8 cellular contexts compared by ENCODE assay signal in genomic region chr11:63813035-63813562, GRCh38. TPM values are rescaled to one million over a fixed set of nuclear protein-coding genes. Genes with fewer than 3 reads are reported as not detected.
DNase-seq lines count a peak whose midpoint lies in the region; ATAC-seq, FAIRE-seq and TF ChIP-seq lines count a peak whose summit lies in the region.

SPINDOC (plus strand) TSS chr11:63813456; CDS start chr11:63813687, 231 bp downstream.

- H3K4me3 ChIP-seq in GM23338, result peak within 1 kb of the TSS; percentile 83
- H3K4me3 ChIP-seq in neuron (ENCODE audit: low read length), result peak within 1 kb of the TSS; percentile 99
- peak within 1 kb of the TSS; percentile 78 to 96 (median 94) for H3K4me3 ChIP-seq in subcutaneous abdominal adipose tissue (ENCODE audit: low read depth in 1 of 5, low read length in 5 of 5)

- peak within 1 kb of the TSS; percentile 93 for H3K4me3 Mint-ChIP-seq in GM23338

- H3K79me2 ChIP-seq in GM23338 (replicated peaks; ENCODE audit: insufficient read depth), result peaks cover 48% of the 10 kb centered on the region

- H3K9ac ChIP-seq in subcutaneous abdominal adipose tissue (ENCODE audit: low read length in 5 of 5), result peak within 1 kb of the TSS; percentile 35 to 93 (median 89)

- in situ Hi-C loops in SK-MEL-5 (cut with HindIII; ENCODE audit: low pct_unique_long_range_greater_than_20kb, low sequenced_read_pairs), result no loop called here

- peak; percentile 63 for ATAC-seq in GM23338

- no peak for FAIRE-seq in frontal cortex (lab: Jason Lieb, UNC)

- peaks cover 11% of the 10 kb centered on the region for H3K27me3 Mint-ChIP-seq in GM23338 (ENCODE audit: insufficient read depth, low read depth, poor library complexity)

- H3K4me2 ChIP-seq in GM23338, result peak within 1 kb of the TSS; percentile 96

- peaks cover 37% of the 10 kb centered on the region for H3K36me3 Mint-ChIP-seq in GM23338 (ENCODE audit: low read depth)

- H2AFZ ChIP-seq in GM23338 (peak within 1 kb of the TSS; percentile 89), neuron (ENCODE audit: low read depth, low read length) (peak within 1 kb of the TSS; percentile 99)

- TF ChIP-seq CTCF in GM23338 (conservative IDR thresholded peaks at IDR 0.05; ENCODE audit: low read depth in 2 of 2), result no peak

- H3K27ac Mint-ChIP-seq in GM23338, result no peak within 1 kb of the TSS

- peaks cover 10% of the 10 kb centered on the region for H3F3A ChIP-seq in GM23338 (replicated peaks; ENCODE audit: low read depth)

- no peaks in the 10 kb centered on the region for H3K9me3 Mint-ChIP-seq in GM23338

- DNase-seq in ELF-1 (ENCODE audit: low read depth, low spot score), result peak; percentile 59
- DNase-seq in GM23338 (ENCODE audit: low spot score), result peak; percentile 82
- peak; percentile 63 for DNase-seq in LHCN-M2 (ENCODE audit: low read depth)
- DNase-seq in SK-MEL-5 (ENCODE audit: low read depth, low spot score), result peak; percentile 54
- peak; percentile 75 for DNase-seq in activated naive CD4-positive, alpha-beta T cell treated with Interleukin-2 at 50 U/mL for 16 hours
- peak; percentile 97 to 98 for DNase-seq in frontal cortex (ENCODE audit: low spot score in 2 of 2)

- H3K4me1 Mint-ChIP-seq in GM23338, result peaks cover 36% of the 10 kb centered on the region

- H3K9me3 ChIP-seq in neuron (ENCODE audit: low read length) (no peaks in the 10 kb centered on the region), subcutaneous abdominal adipose tissue (ENCODE audit: control insufficient read depth in 5 of 5, low read length in 5 of 5) (no peaks in the 10 kb centered on the region)

- peaks cover 37% of the 10 kb centered on the region for H4K20me1 ChIP-seq in GM23338 (replicated peaks; ENCODE audit: insufficient read depth)

- H3K9me2 ChIP-seq in GM23338 (ENCODE audit: insufficient read depth), result no peaks in the 10 kb centered on the region

- H3K4me1 ChIP-seq in GM23338 (ENCODE audit: insufficient read depth) (peaks cover 30% of the 10 kb centered on the region), neuron (ENCODE audit: insufficient read depth, low read length) (peaks cover 24% of the 10 kb centered on the region), subcutaneous abdominal adipose tissue (ENCODE audit: control insufficient read depth in 5 of 5, insufficient read depth in 5 of 5, low read length in 5 of 5) (peaks cover 0 to 26% (median 24%) of the 10 kb centered on the region in 5 donors)

- H3K36me3 ChIP-seq in GM23338 (ENCODE audit: insufficient read depth) (peaks cover 13% of the 10 kb centered on the region), neuron (ENCODE audit: insufficient read depth, low read length) (peaks cover 19% of the 10 kb centered on the region), subcutaneous abdominal adipose tissue (ENCODE audit: control insufficient read depth in 5 of 5, insufficient read depth in 5 of 5, low read length in 5 of 5) (peaks cover 0 to 15% (median 10%) of the 10 kb centered on the region in 5 donors)

- peaks cover 7% of the 10 kb centered on the region for H3K27me3 ChIP-seq in GM23338 (ENCODE audit: insufficient read depth)
- no peaks in the 10 kb centered on the region for H3K27me3 ChIP-seq in neuron (ENCODE audit: insufficient read depth, low read length)
- no peaks in the 10 kb centered on the region for H3K27me3 ChIP-seq in subcutaneous abdominal adipose tissue (ENCODE audit: control insufficient read depth in 5 of 5, insufficient read depth in 4 of 5, low read length in 5 of 5)

- H3K27ac ChIP-seq in GM23338 (ENCODE audit: low read depth), result peak within 1 kb of the TSS; percentile 86
- no peak within 1 kb of the TSS for H3K27ac ChIP-seq in subcutaneous abdominal adipose tissue (ENCODE audit: low read depth, low read length)

TF ChIP-seq in GM23338, 12 proteins besides CTCF, POLR2A, EP300 and RAD21:
- TF ChIP-seq NANOG (IDR thresholded peaks at IDR 0.05; ENCODE audit: borderline replicate concordance) (no peak), POLR2AphosphoS5 (IDR thresholded peaks at IDR 0.05; ENCODE audit: low read depth) (peak; percentile 21; the same call in 1 of the 2 replicates)
TF ChIP-seq in GM23338: peak in this region for 1.

RNA-seq across cellular contexts. Expression of gene SPINDOC, which starts in this region (rescaled TPM):
- total RNA-seq in GM23338 (2014; rRNA removed; shearing (Covaris generic)), result 65.5 and 84.7 TPM in 2 replicates
- polyA plus RNA-seq in GM23338 (2016; fragmentation: Nextera tagmentation; extraction: Ambion mirVana), result 9.4 and 12.9 TPM in 2 replicates
- 31.7 and 33.8 TPM in 2 replicates for total RNA-seq in LHCN-M2 (2014; rRNA removed)
- polyA plus RNA-seq in LHCN-M2 (2012), result 30.0 TPM
- total RNA-seq in SK-MEL-5 (2014; rRNA removed; shearing (Covaris generic)), result 15.0 and 17.7 TPM in 2 replicates
- 30.3 and 36.1 TPM in 2 replicates for polyA plus RNA-seq in SK-MEL-5 (2015; cell fraction: cytosol; rRNA removed)
- 17.3 and 21.1 TPM in 2 replicates for polyA plus RNA-seq in SK-MEL-5 (2015; cell fraction: nucleus; rRNA removed)
- 13.0 TPM for total RNA-seq in frontal cortex
